ENCODE assay signal across 8 cellular contexts in the genomic region with DNA sequence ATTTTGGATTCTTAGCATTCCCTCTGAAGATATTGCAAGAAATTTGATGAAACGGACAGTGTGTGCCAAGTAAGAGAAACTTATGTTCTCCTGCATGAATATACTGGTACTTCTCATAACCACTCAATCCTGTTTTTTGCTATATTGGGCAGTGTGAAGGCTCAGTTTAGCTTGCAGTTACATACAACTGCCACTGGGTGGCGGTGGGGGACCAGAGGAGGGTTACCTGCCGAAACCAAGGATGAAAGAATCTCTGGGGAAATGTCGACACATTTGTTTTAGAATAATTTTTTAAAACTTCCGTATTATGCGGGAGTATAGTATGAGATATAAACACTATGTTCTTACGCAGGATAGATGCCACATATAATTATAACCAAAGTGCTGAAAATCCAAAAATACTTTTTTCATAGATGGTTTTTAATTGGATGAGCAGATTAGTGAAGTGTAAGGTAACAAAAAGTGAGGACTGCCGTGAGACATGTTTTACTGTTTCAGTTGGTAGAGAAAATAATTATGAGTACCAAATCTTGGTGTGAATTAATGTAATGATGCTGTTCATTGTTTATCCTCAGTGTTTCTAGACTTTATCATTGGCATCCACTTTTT. TPM values are rescaled to one million over a fixed set of nuclear protein-coding genes. Genes with fewer than 3 reads are reported as not detected.
A peak's percentile ranks its signal among the peaks of the same experiment; 100 is the strongest.
DNase-seq lines count a peak whose midpoint lies in the region; ATAC-seq, FAIRE-seq and TF ChIP-seq lines count a peak whose summit lies in the region.

No MANE protein-coding gene starts in this region.

- intact Hi-C loops in HepG2 (cut with micrococcal nuclease; ENCODE audit: unreplicated experiment): loop anchor here (2.0 to 10.0 kb wide), 3 partner anchors 175 to 659 kb away; no protein-coding TSS in a partner anchor

- H2AFZ ChIP-seq in HepG2 (ENCODE audit: low read length): no peak overlapping the region

- whole genome bisulfite sequencing in HepG2 (ENCODE audit: low lambda C conversion rate): 32% methylated on average over 8 of the region's 8 CpGs

- no TSS peak for BruUV-seq in HepG2 (replicated peaks; lab: Mats Ljungman, UMichigan)

- TF ChIP-seq CTCF in HepG2 (CRISPR knock-in tag; IDR thresholded peaks at IDR 0.05): peak; percentile 91

- peak; percentile 63 for TF ChIP-seq RAD21 in HepG2 (CRISPR knock-in tag; IDR thresholded peaks at IDR 0.05)

- DNase-seq in C1 segment of cervical spinal cord (lab: John Stamatoyannopoulos, UW) (peak in 12 of 14 donors; percentile 3 to 72 (median 15)), GM19238 (ENCODE audit: insufficient read length, low spot score) (peak; percentile 35), NCI-H345 (lab: John Stamatoyannopoulos, UW) (peak; percentile 75), cerebellum (ENCODE audit: low spot score) (peak; percentile 66), HepG2 (ENCODE audit: low spot score) (peak; percentile 72)
- DNase-seq in activated CD4-positive, alpha-beta T cell treated with anti-CD3 and anti-CD28 coated beads for 1 hour: peak; percentile 56
- DNase-seq in stimulated activated CD4-positive, alpha-beta T cell treated with anti-CD3 and anti-CD28 coated beads, TNF-alpha, amount 100 ng/mL, for 4 hours (ENCODE audit: low read depth in 3 of 3): peak; percentile 39 to 51 (median 46)

- no peak for TF ChIP-seq EP300 in HepG2 (IDR thresholded peaks at IDR 0.05; ENCODE audit: low read depth in 2 of 2, low read length in 2 of 2)
- TF ChIP-seq EP300 in HepG2 (CRISPR knock-in tag; IDR thresholded peaks at IDR 0.05; ENCODE audit: borderline replicate concordance): no peak

- no peak for TF ChIP-seq POLR2A in HepG2 (IDR thresholded peaks at IDR 0.05; ENCODE audit: insufficient read depth in 1 of 2, low read depth in 2 of 2, low read length in 2 of 2)

- CTCF ChIA-PET in HepG2 (lab: Yijun Ruan, JAX; ENCODE audit: low intra/inter-chr PET ratio, low total read pairs): interaction anchor here (1.0 to 1.3 kb wide), 3 partner anchors 22 to 316 kb away, joined by 3 to 5 read pairs (median 3); no protein-coding TSS in a partner anchor

- peak; percentile 93 for ATAC-seq in HG03196 (IDR thresholded peaks at IDR 0.05; ENCODE audit: unreplicated experiment)
- ATAC-seq in HepG2: peak; percentile 97

- no peak overlapping the region for H3K9ac ChIP-seq in HepG2 (ENCODE audit: insufficient read depth, low read depth, low read length)

- peak; percentile 77 for FAIRE-seq in HepG2 (lab: Jason Lieb, UNC)

- peaks cover 44% of the 10 kb centered on the region for H3K79me2 ChIP-seq in HepG2 (ENCODE audit: insufficient read depth, low read length)

- POLR2A ChIA-PET in HepG2 (lab: Yijun Ruan, JAX): interaction anchor here (2.5 kb wide), 1 partner anchor 10 kb away, joined by 40 read pairs; a partner anchor contains a TSS

- in situ Hi-C loops in HepG2 (cut with HindIII; ENCODE audit: extremely low pct_ligation_motif_present, low pct_unique_long_range_greater_than_20kb): no loop called here

- peaks cover 30% of the 10 kb centered on the region for H4K20me1 ChIP-seq in HepG2 (ENCODE audit: insufficient read depth, low read length)

- H3K27ac ChIP-seq in HepG2 (ENCODE audit: extremely low read length, insufficient read depth, low read length): no peak overlapping the region

- H3K27me3 ChIP-seq in HepG2 (ENCODE audit: control insufficient read depth in 1 of 2, insufficient read depth in 2 of 2, low read length in 2 of 2): no peaks in the 10 kb centered on the region

- peaks cover 44% of the 10 kb centered on the region for H3K4me1 ChIP-seq in HepG2 (ENCODE audit: insufficient read depth, low read length)

- H3K4me3 ChIP-seq in HepG2 (replicated peaks in 1 of 3; ENCODE audit: insufficient read depth in 1 of 3, low read depth in 2 of 3, low read length in 3 of 3): no peak overlapping the region

- H3K4me2 ChIP-seq in HepG2 (ENCODE audit: low read depth, low read length): no peak overlapping the region

- H3K9me3 ChIP-seq in HepG2 (ENCODE audit: low read length): no peaks in the 10 kb centered on the region

- H3K36me3 ChIP-seq in HepG2 (replicated peaks in 1 of 2; ENCODE audit: control insufficient read depth in 1 of 2, insufficient read depth in 2 of 2, low read length in 2 of 2): peaks cover 16 to 42% of the 10 kb centered on the region in 2 experiments

TF ChIP-seq in HepG2, 621 proteins besides CTCF, POLR2A, EP300 and RAD21 (continues in another document):
- TF ChIP-seq SNAPC2 (CRISPR knock-in tag; IDR thresholded peaks at IDR 0.05) (no peak), SATB2 (CRISPR knock-in tag; IDR thresholded peaks at IDR 0.05) (no peak)
- TF ChIP-seq, protein P1, sequence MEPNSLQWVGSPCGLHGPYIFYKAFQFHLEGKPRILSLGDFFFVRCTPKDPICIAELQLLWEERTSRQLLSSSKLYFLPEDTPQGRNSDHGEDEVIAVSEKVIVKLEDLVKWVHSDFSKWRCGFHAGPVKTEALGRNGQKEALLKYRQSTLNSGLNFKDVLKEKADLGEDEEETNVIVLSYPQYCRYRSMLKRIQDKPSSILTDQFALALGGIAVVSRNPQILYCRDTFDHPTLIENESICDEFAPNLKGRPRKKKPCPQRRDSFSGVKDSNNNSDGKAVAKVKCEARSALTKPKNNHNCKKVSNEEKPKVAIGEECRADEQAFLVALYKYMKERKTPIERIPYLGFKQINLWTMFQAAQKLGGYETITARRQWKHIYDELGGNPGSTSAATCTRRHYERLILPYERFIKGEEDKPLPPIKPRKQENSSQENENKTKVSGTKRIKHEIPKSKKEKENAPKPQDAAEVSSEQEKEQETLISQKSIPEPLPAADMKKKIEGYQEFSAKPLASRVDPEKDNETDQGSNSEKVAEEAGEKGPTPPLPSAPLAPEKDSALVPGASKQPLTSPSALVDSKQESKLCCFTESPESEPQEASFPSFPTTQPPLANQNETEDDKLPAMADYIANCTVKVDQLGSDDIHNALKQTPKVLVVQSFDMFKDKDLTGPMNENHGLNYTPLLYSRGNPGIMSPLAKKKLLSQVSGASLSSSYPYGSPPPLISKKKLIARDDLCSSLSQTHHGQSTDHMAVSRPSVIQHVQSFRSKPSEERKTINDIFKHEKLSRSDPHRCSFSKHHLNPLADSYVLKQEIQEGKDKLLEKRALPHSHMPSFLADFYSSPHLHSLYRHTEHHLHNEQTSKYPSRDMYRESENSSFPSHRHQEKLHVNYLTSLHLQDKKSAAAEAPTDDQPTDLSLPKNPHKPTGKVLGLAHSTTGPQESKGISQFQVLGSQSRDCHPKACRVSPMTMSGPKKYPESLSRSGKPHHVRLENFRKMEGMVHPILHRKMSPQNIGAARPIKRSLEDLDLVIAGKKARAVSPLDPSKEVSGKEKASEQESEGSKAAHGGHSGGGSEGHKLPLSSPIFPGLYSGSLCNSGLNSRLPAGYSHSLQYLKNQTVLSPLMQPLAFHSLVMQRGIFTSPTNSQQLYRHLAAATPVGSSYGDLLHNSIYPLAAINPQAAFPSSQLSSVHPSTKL (CRISPR knock-in tag; IDR thresholded peaks at IDR 0.05): peak; percentile 38; the same call in 1 of the 2 replicates

RNA-seq across cellular contexts. Expression of a gene that starts 9.7 kb away (rescaled TPM):
- total RNA-seq in cerebellum: 33.8 TPM
- 66.0 and 81.9 TPM in 2 replicates for total RNA-seq in HepG2 (2016; rRNA removed; fragmentation: Illumina TruSeq; extraction: Trizol)
- 21.2 and 26.8 TPM in 2 replicates for total RNA-seq in HepG2 (2016; cell fraction: cytosol; rRNA removed; fragmentation: Illumina TruSeq; extraction: Trizol; ENCODE audit: low read depth)
- 67.4 and 74.9 TPM in 2 replicates for total RNA-seq in HepG2 (2016; cell fraction: insoluble cytoplasmic fraction; rRNA removed; fragmentation: Illumina TruSeq; extraction: Trizol)
- 20.1 and 28.0 TPM in 2 replicates for total RNA-seq in HepG2 (2016; cell fraction: membrane; rRNA removed; fragmentation: Illumina TruSeq; extraction: Trizol)
- 235 and 261 TPM in 2 replicates for total RNA-seq in HepG2 (2016; cell fraction: nucleus; rRNA removed; fragmentation: Illumina TruSeq; extraction: Trizol)
- polyA plus RNA-seq in HepG2 (2011; rRNA removed): 31.9 and 42.2 TPM in 2 replicates
- polyA plus RNA-seq in HepG2 (2011; cell fraction: cytosol; rRNA removed): 13.5 and 18.7 TPM in 2 replicates
- polyA plus RNA-seq in HepG2 (2011; cell fraction: nucleus; rRNA removed): 53.6 and 65.0 TPM in 2 replicates
- 22.7 and 30.6 TPM in 2 replicates for polyA plus RNA-seq in HepG2 (2012)
- polyA plus RNA-seq in HepG2 (2016; cell fraction: cytosol; fragmentation: Illumina TruSeq; extraction: Trizol; ENCODE audit: low read depth): 3.1 and 3.6 TPM in 2 replicates
- 45.8 and 49.9 TPM in 2 replicates for polyA plus RNA-seq in HepG2 (2016; cell fraction: insoluble cytoplasmic fraction; fragmentation: Illumina TruSeq; extraction: Trizol; ENCODE audit: low read depth)
- polyA plus RNA-seq in HepG2 (2016; cell fraction: membrane; fragmentation: Illumina TruSeq; extraction: Trizol; ENCODE audit: low read depth): 6.0 and 6.4 TPM in 2 replicates
- 68.3 and 74.4 TPM in 2 replicates for polyA plus RNA-seq in HepG2 (2016; cell fraction: nucleus; fragmentation: Illumina TruSeq; extraction: Trizol; ENCODE audit: insufficient read depth, low read depth)
- 15.0 and 25.2 TPM in 2 replicates for polyA minus RNA-seq in HepG2 (2011; rRNA and poly(A)+ RNA removed; ENCODE audit: low replicate concordance)
- polyA minus RNA-seq in HepG2 (2011; cell fraction: cytosol; rRNA and poly(A)+ RNA removed): 13.2 and 16.8 TPM in 2 replicates
- polyA minus RNA-seq in HepG2 (2011; cell fraction: nucleus; rRNA and poly(A)+ RNA removed): 381 and 440 TPM in 2 replicates

RNA-seq across cellular contexts. Expression of a gene that starts 39.5 kb away (rescaled TPM):
- 44.2 TPM for total RNA-seq in cerebellum
- total RNA-seq in HepG2 (2016; rRNA removed; fragmentation: Illumina TruSeq; extraction: Trizol): 22.8 and 33.0 TPM in 2 replicates
- total RNA-seq in HepG2 (2016; cell fraction: cytosol; rRNA removed; fragmentation: Illumina TruSeq; extraction: Trizol; ENCODE audit: low read depth): 4.3 and 5.0 TPM in 2 replicates
- 22.7 and 34.5 TPM in 2 replicates for total RNA-seq in HepG2 (2016; cell fraction: insoluble cytoplasmic fraction; rRNA removed; fragmentation: Illumina TruSeq; extraction: Trizol)
- 19.5 and 20.3 TPM in 2 replicates for total RNA-seq in HepG2 (2016; cell fraction: membrane; rRNA removed; fragmentation: Illumina TruSeq; extraction: Trizol)
- total RNA-seq in HepG2 (2016; cell fraction: nucleus; rRNA removed; fragmentation: Illumina TruSeq; extraction: Trizol): 11.8 and 12.4 TPM in 2 replicates
- 2.8 and 3.1 TPM in 2 replicates for polyA plus RNA-seq in HepG2 (2011; rRNA removed)
- 2.5 TPM in 2 replicates for polyA plus RNA-seq in HepG2 (2011; cell fraction: cytosol; rRNA removed)
- polyA plus RNA-seq in HepG2 (2011; cell fraction: nucleus; rRNA removed): 1.3 and 1.6 TPM in 2 replicates
- polyA plus RNA-seq in HepG2 (2012): 15.9 and 22.1 TPM in 2 replicates
- polyA plus RNA-seq in HepG2 (2016; cell fraction: cytosol; fragmentation: Illumina TruSeq; extraction: Trizol; ENCODE audit: low read depth): 4.2 and 5.7 TPM in 2 replicates
- polyA plus RNA-seq in HepG2 (2016; cell fraction: insoluble cytoplasmic fraction; fragmentation: Illumina TruSeq; extraction: Trizol; ENCODE audit: low read depth): 32.2 and 38.6 TPM in 2 replicates
- 14.3 and 16.1 TPM in 2 replicates for polyA plus RNA-seq in HepG2 (2016; cell fraction: membrane; fragmentation: Illumina TruSeq; extraction: Trizol; ENCODE audit: low read depth)
- 12.5 and 13.2 TPM in 2 replicates for polyA plus RNA-seq in HepG2 (2016; cell fraction: nucleus; fragmentation: Illumina TruSeq; extraction: Trizol; ENCODE audit: insufficient read depth, low read depth)
- polyA minus RNA-seq in HepG2 (2011; rRNA and poly(A)+ RNA removed; ENCODE audit: low replicate concordance): 1.3 and 3.6 TPM in 2 replicates
- 9.3 and 9.5 TPM in 2 replicates for polyA minus RNA-seq in HepG2 (2011; cell fraction: cytosol; rRNA and poly(A)+ RNA removed)
- 4.5 and 5.8 TPM in 2 replicates for polyA minus RNA-seq in HepG2 (2011; cell fraction: nucleus; rRNA and poly(A)+ RNA removed)

Comparison
In these comparisons a context has a peak if more than half of its experiments do, and no peak if none do; other contexts are left out.
1. DNase-seq: peak in every context shown above with its lines; median percentile 75 in NCI-H345; 72 in HepG2; 66 in cerebellum; 56 in activated CD4-positive, alpha-beta T cell treated with anti-CD3 and anti-CD28 coated beads for 1 hour; 46 in stimulated activated CD4-positive, alpha-beta T cell treated with anti-CD3 and anti-CD28 coated beads, TNF-alpha, amount 100 ng/mL, for 4 hours; 35 in GM19238; 15 in C1 segment of cervical spinal cord.